1 cellular context compared by ENCODE assay signal in genomic region chr21:8234059-8234458, GRCh38.
TF ChIP-seq lines count a peak whose summit lies in the region.

No MANE protein-coding gene starts in this region.

TF ChIP-seq in K562, 482 proteins besides CTCF, POLR2A, EP300 and RAD21 (continued from another document):
- TF ChIP-seq TFE3 (CRISPR knock-in tag; IDR thresholded peaks at IDR 0.05) (peak; percentile 57), NFIX (CRISPR knock-in tag; IDR thresholded peaks at IDR 0.05; ENCODE audit: low read depth) (peak; percentile 45; the same call in 1 of the 2 replicates)
